8 cellular contexts compared by ENCODE assay signal in genomic region chr2:222861411-222862067, GRCh38. TPM values are rescaled to one million over a fixed set of nuclear protein-coding genes. Genes with fewer than 3 reads are reported as not detected.
DNase-seq lines count a peak whose midpoint lies in the region; ATAC-seq and TF ChIP-seq lines count a peak whose summit lies in the region.

No MANE protein-coding gene starts in this region.

- no peaks in the 10 kb centered on the region for H3F3A ChIP-seq in OCI-LY1 (ENCODE audit: insufficient read depth, low read length)

- H3K9ac ChIP-seq in OCI-LY1 (ENCODE audit: low read length) (peak overlapping the region; percentile 77), rectal smooth muscle tissue (ENCODE audit: low read length) (peak overlapping the region; percentile 46)

- no peak overlapping the region for H3K27ac Mint-ChIP-seq in chondrocyte (ENCODE audit: unreplicated experiment)

- H3K9me3 ChIP-seq in OCI-LY1 (ENCODE audit: low read length), result no peaks in the 10 kb centered on the region

- no peaks in the 10 kb centered on the region for H3K27me3 ChIP-seq in OCI-LY1 (ENCODE audit: insufficient read depth, low read length)
- H3K27me3 ChIP-seq in rectal smooth muscle tissue (ENCODE audit: control insufficient read depth, insufficient read depth, low read length), result no peaks in the 10 kb centered on the region

- peaks cover 8% of the 10 kb centered on the region for H3K4me1 Mint-ChIP-seq in chondrocyte (ENCODE audit: low read depth)

- peak overlapping the region; percentile 67 for H3K4me2 ChIP-seq in OCI-LY1 (ENCODE audit: low read length)

- peak; percentile 9 for TF ChIP-seq CTCF in GM13976 (IDR thresholded peaks at IDR 0.05; ENCODE audit: borderline replicate concordance, control extremely low read depth, extremely low read depth, insufficient read depth, missing control alignments)
- TF ChIP-seq CTCF in OCI-LY1 (IDR thresholded peaks at IDR 0.05; ENCODE audit: low read length), result no peak
- no peak for TF ChIP-seq CTCF in chondrocyte (IDR thresholded peaks at IDR 0.05)

- H4K20me1 ChIP-seq in OCI-LY1 (ENCODE audit: insufficient read depth, low read length), result peaks cover 4% of the 10 kb centered on the region; the same call in 1 of the 2 replicates

- in situ Hi-C loops in GM13976 (cut with MboI; ENCODE audit: low sequenced_read_pairs, unreplicated experiment), result no loop called here

- peaks cover 42% of the 10 kb centered on the region for H3K79me2 ChIP-seq in OCI-LY1 (ENCODE audit: insufficient read depth, low read length)

- no peaks in the 10 kb centered on the region for H3K36me3 Mint-ChIP-seq in chondrocyte (ENCODE audit: low read depth)

- H3K9me2 ChIP-seq in OCI-LY1 (ENCODE audit: low read depth, low read length), result no peaks in the 10 kb centered on the region

- intact Hi-C loops in Right ventricle myocardium inferior (cut with DNase I), result loop anchor here (1.0 to 5.0 kb wide), 4 partner anchors 41 to 153 kb away; no protein-coding TSS in a partner anchor

- no peak overlapping the region for H2AFZ ChIP-seq in OCI-LY1 (ENCODE audit: low read length)

- ATAC-seq in HG02623 (IDR thresholded peaks at IDR 0.05; ENCODE audit: unreplicated experiment) (peak; percentile 31), Right ventricle myocardium inferior (peak; percentile 49)

- DNase-seq in GM13976 (ENCODE audit: low spot score) (peak; percentile 64), Right ventricle myocardium inferior (ENCODE audit: missing footprints) (peak; percentile 74), chondrocyte (ENCODE audit: low spot score) (no peak), foreskin melanocyte (no peak)
- DNase-seq in activated effector memory CD4-positive, alpha-beta T cell treated with anti-CD3 and anti-CD28 coated beads, Interleukin-2, amount 50 U/mL, for 16 hours, result peak; percentile 78

- H3K36me3 ChIP-seq in OCI-LY1 (ENCODE audit: insufficient read depth, low read length) (no peaks in the 10 kb centered on the region; the same call in 1 of the 2 replicates), rectal smooth muscle tissue (ENCODE audit: control insufficient read depth, insufficient read depth, low read length) (no peaks in the 10 kb centered on the region)

- H3K4me1 ChIP-seq in OCI-LY1 (ENCODE audit: insufficient read depth, low read length, severe bottlenecking) (peaks cover 31% of the 10 kb centered on the region), rectal smooth muscle tissue (ENCODE audit: control insufficient read depth, insufficient read depth, low read length) (peaks cover 23% of the 10 kb centered on the region)

- no peak overlapping the region for H3K27ac ChIP-seq in OCI-LY1 (ENCODE audit: low read depth, low read length, poor library complexity, severe bottlenecking)
- H3K27ac ChIP-seq in rectal smooth muscle tissue (ENCODE audit: low read depth, low read length), result peak overlapping the region; percentile 95

- no peak overlapping the region for H3K4me3 Mint-ChIP-seq in chondrocyte (ENCODE audit: unreplicated experiment)

- H3K27me3 Mint-ChIP-seq in chondrocyte (ENCODE audit: low read depth), result no peaks in the 10 kb centered on the region

- H3K4me3 ChIP-seq in OCI-LY1 (ENCODE audit: low read depth, low read length, poor library complexity, severe bottlenecking) (peak overlapping the region; percentile 88), rectal smooth muscle tissue (ENCODE audit: low read length) (peak overlapping the region; percentile 84)

- H3K9me3 Mint-ChIP-seq in chondrocyte (ENCODE audit: low read depth), result no peaks in the 10 kb centered on the region

RNA-seq across cellular contexts. Expression of gene ACSL3, which starts 0.7 kb away (rescaled TPM):
- 50.3 TPM for total RNA-seq in Right ventricle myocardium inferior
- total RNA-seq in chondrocyte, result 88.4 to 115 TPM (median 107 TPM) in 3 replicates

Comparison
In these comparisons a context has a peak if more than half of its experiments do, and no peak if none do; other contexts are left out.
1. DNase-seq: peak in GM13976 (single experiment), activated effector memory CD4-positive, alpha-beta T cell treated with anti-CD3 and anti-CD28 coated beads, Interleukin-2, amount 50 U/mL, for 16 hours (single experiment) and Right ventricle myocardium inferior (single experiment); none in chondrocyte (single experiment) and foreskin melanocyte (single experiment).